ENCODE assay signal across 23 cellular contexts in genomic region chr6:41553405-41553999, GRCh38.
"Had no signal": no experiment of that assay in that cellular context is flagged by ENCODE, and none has a peak within 500 bp of the region (broad histone marks: within the 10 kb centered on the region; RNA-seq: fewer than 3 reads in every experiment).

No MANE protein-coding gene starts in this region.

- DNase-seq: activated CD4-positive, alpha-beta T cell treated with anti-CD3 and anti-CD28 coated beads, Interleukin-2, amount 10 ng/mL, durations not matched to agents 7 days and 5 days; activated CD4-positive, CD25-positive, alpha-beta regulatory T cell treated with anti-CD3 and anti-CD28 coated beads, Interleukin-2, amount 50 U/mL, for 72 hours; activated CD8-positive, alpha-beta memory T cell treated with anti-CD3 and anti-CD28 coated beads, Interleukin-2, amount 10 ng/mL, durations not matched to agents 7 days and 5 days; activated CD8-positive, alpha-beta T cell treated with anti-CD3 and anti-CD28 coated beads for 36 hours; activated gamma-delta T cell; brain microvascular endothelial cell; dermis blood vessel endothelial cell; effector CD8-positive, alpha-beta T cell; foreskin melanocyte; hippocampal formation; mucosa of descending colon; pancreas; psoas muscle; right cardiac atrium; stimulated activated CD4-positive, alpha-beta T cell treated with anti-CD3 and anti-CD28 coated beads, Interleukin-12 subunit alpha, Interleukin-12 subunit beta, amount 100 ng/mL, for 4 hours; substantia nigra had no signal

- H3K4me3 ChIP-seq: mucosa of descending colon, pancreas, psoas muscle, thyroid gland had no signal

- H3K36me3 Mint-ChIP-seq: activated CD8-positive, alpha-beta memory T cell treated with anti-CD3 and anti-CD28 coated beads, Interleukin-2, amount 10 ng/mL, durations not matched to agents 7 days and 5 days had no signal

- H3K4me3 Mint-ChIP-seq: activated CD4-positive, alpha-beta T cell treated with anti-CD3 and anti-CD28 coated beads, Interleukin-2, amount 10 ng/mL, durations not matched to agents 7 days and 5 days; activated CD8-positive, alpha-beta memory T cell treated with anti-CD3 and anti-CD28 coated beads, Interleukin-2, amount 10 ng/mL, durations not matched to agents 7 days and 5 days; activated CD8-positive, alpha-beta T cell treated with anti-CD3 and anti-CD28 coated beads for 36 hours; activated naive CD4-positive, alpha-beta T cell treated with anti-CD3 and anti-CD28 coated beads, Interleukin-2, amount 50 U/mL, for 24 hours; activated T-helper 1 cell treated with anti-CD3 and anti-CD28 coated beads, Interleukin-12 subunit alpha, Interleukin-12 subunit beta, Interleukin-2, Interleukin-4 antibody, amounts not matched to agents 30 ng/mL and 10 ng/mL and 1 ng/mL, durations not matched to agents 14 hours and 24 hours and 36 hours; memory B cell; stimulated activated naive CD8-positive, alpha-beta T cell treated with anti-CD3 and anti-CD28 coated beads, Interleukin-15, Interleukin-2, amounts not matched to agents 100 ng/mL and 50 ng/mL, for 24 hours had no signal

- H3K27me3 ChIP-seq: brain microvascular endothelial cell, pancreas, thyroid gland had no signal

- H3K9me3 Mint-ChIP-seq: activated CD4-positive, alpha-beta T cell treated with anti-CD3 and anti-CD28 coated beads, Interleukin-2, amount 10 ng/mL, durations not matched to agents 7 days and 5 days; activated CD8-positive, alpha-beta T cell treated with anti-CD3 and anti-CD28 coated beads for 36 hours; activated naive CD4-positive, alpha-beta T cell treated with anti-CD3 and anti-CD28 coated beads, Interleukin-2, amount 50 U/mL, for 24 hours; activated T-helper 1 cell treated with anti-CD3 and anti-CD28 coated beads, Interleukin-12 subunit alpha, Interleukin-12 subunit beta, Interleukin-2, Interleukin-4 antibody, amounts not matched to agents 30 ng/mL and 10 ng/mL and 1 ng/mL, durations not matched to agents 14 hours and 24 hours and 36 hours; memory B cell; stimulated activated naive CD8-positive, alpha-beta T cell treated with anti-CD3 and anti-CD28 coated beads, Interleukin-15, Interleukin-2, amounts not matched to agents 100 ng/mL and 50 ng/mL, for 24 hours had no signal

- H3K27me3 Mint-ChIP-seq: memory B cell had no signal

- H3K36me3 ChIP-seq: pancreas, thyroid gland had no signal

- H3K27ac Mint-ChIP-seq: activated CD4-positive, alpha-beta T cell treated with anti-CD3 and anti-CD28 coated beads, Interleukin-2, amount 10 ng/mL, durations not matched to agents 7 days and 5 days; activated CD8-positive, alpha-beta memory T cell treated with anti-CD3 and anti-CD28 coated beads, Interleukin-2, amount 10 ng/mL, durations not matched to agents 7 days and 5 days; activated CD8-positive, alpha-beta T cell treated with anti-CD3 and anti-CD28 coated beads for 36 hours; activated naive CD4-positive, alpha-beta T cell treated with anti-CD3 and anti-CD28 coated beads, Interleukin-2, amount 50 U/mL, for 24 hours; activated T-helper 1 cell treated with anti-CD3 and anti-CD28 coated beads, Interleukin-12 subunit alpha, Interleukin-12 subunit beta, Interleukin-2, Interleukin-4 antibody, amounts not matched to agents 30 ng/mL and 10 ng/mL and 1 ng/mL, durations not matched to agents 14 hours and 24 hours and 36 hours; memory B cell; stimulated activated naive CD8-positive, alpha-beta T cell treated with anti-CD3 and anti-CD28 coated beads, Interleukin-15, Interleukin-2, amounts not matched to agents 100 ng/mL and 50 ng/mL, for 24 hours had no signal

- ATAC-seq: activated CD8-positive, alpha-beta memory T cell treated with anti-CD3 and anti-CD28 coated beads, Interleukin-2, amount 10 ng/mL, durations not matched to agents 7 days and 5 days; activated CD8-positive, alpha-beta T cell treated with anti-CD3 and anti-CD28 coated beads for 36 hours; esophagus mucosa; mucosa of descending colon; pancreas; psoas muscle; right cardiac atrium had no signal

- H3K9me3 ChIP-seq: mucosa of descending colon, pancreas, psoas muscle, thyroid gland had no signal

- H3K27ac ChIP-seq: brain microvascular endothelial cell, pancreas, psoas muscle, VCaP had no signal
